9 cellular contexts compared by ENCODE assay signal in the genomic region with DNA sequence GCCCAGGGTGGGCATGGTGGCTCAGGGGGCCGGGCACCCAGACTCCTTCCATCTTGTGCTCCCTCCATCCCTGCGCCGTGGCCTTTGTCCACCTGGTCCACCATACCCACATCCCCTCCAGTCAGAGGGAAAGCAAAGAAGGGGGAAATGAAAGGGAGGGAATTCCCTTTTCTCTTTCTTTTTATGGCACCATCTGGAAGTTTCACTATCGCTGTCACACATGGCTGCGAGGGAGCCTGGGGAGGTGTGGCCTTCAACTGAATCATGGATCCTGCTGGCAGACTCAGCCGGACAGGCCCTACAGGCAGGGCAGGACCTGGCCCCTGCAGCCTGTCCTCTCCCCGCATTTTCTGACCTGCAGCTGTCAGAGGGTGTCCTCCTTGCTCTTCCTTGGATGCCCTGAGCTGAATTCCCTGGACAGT. TPM values are rescaled to one million over a fixed set of nuclear protein-coding genes. Genes with fewer than 3 reads are reported as not detected.
DNase-seq lines count a peak whose midpoint lies in the region; ATAC-seq and TF ChIP-seq lines count a peak whose summit lies in the region.
"Had no signal": no experiment of that assay in that cellular context is flagged by ENCODE, and none has a peak within 500 bp of the region (broad histone marks: within the 10 kb centered on the region; RNA-seq: fewer than 3 reads in every experiment).

No MANE protein-coding gene starts in this region.

- no peaks in the 10 kb centered on the region for H3K36me3 ChIP-seq in gastroesophageal sphincter

- H3K4me1 ChIP-seq in gastroesophageal sphincter: peaks cover 0 to 10% (median 5%) of the 10 kb centered on the region in 3 donors

- TF ChIP-seq EP300 in gastroesophageal sphincter (IDR thresholded peaks at IDR 0.05): no peak

- no peak overlapping the region for H3K4me3 ChIP-seq in GM12865 (ENCODE audit: low read depth, low read length)
- no peak overlapping the region for H3K4me3 ChIP-seq in gastroesophageal sphincter

- H3K27me3 Mint-ChIP-seq in naive B cell: no peaks in the 10 kb centered on the region
- no peaks in the 10 kb centered on the region for H3K27me3 Mint-ChIP-seq in activated T-cell treated with anti-CD3 and anti-CD28 coated beads, Interleukin-2, amount 50 U/mL, for 24 hours
- H3K27me3 Mint-ChIP-seq: naive thymus-derived CD8-positive, alpha-beta T cell had no signal

- peak; percentile 43 for ATAC-seq in HG03280 (IDR thresholded peaks at IDR 0.05; ENCODE audit: unreplicated experiment)
- ATAC-seq in naive B cell (ENCODE audit: low read depth in 2 of 2): peak; percentile 35 to 58
- ATAC-seq in gastroesophageal sphincter: no peak
- no peak for ATAC-seq in GM18520 (IDR thresholded peaks at IDR 0.05; ENCODE audit: unreplicated experiment)
- ATAC-seq: naive thymus-derived CD8-positive, alpha-beta T cell had no signal

- H3K36me3 Mint-ChIP-seq in naive B cell: no peaks in the 10 kb centered on the region
- no peaks in the 10 kb centered on the region for H3K36me3 Mint-ChIP-seq in activated T-cell treated with anti-CD3 and anti-CD28 coated beads, Interleukin-2, amount 50 U/mL, for 24 hours (ENCODE audit: low read depth)
- H3K36me3 Mint-ChIP-seq: naive thymus-derived CD8-positive, alpha-beta T cell had no signal

- TF ChIP-seq CTCF in GM12865 (IDR thresholded peaks at IDR 0.05; ENCODE audit: insufficient read depth, low read depth, low read length, missing control alignments) (no peak), gastroesophageal sphincter (IDR thresholded peaks at IDR 0.05) (no peak)

- no peak overlapping the region for H3K27ac ChIP-seq in gastroesophageal sphincter

- H3K9me3 Mint-ChIP-seq in naive B cell: no peaks in the 10 kb centered on the region
- no peaks in the 10 kb centered on the region for H3K9me3 Mint-ChIP-seq in activated T-cell treated with anti-CD3 and anti-CD28 coated beads, Interleukin-2, amount 50 U/mL, for 24 hours
- H3K9me3 Mint-ChIP-seq: naive thymus-derived CD8-positive, alpha-beta T cell had no signal

- H3K4me3 Mint-ChIP-seq in naive B cell: peak overlapping the region in 2 of 8 donors; percentile 52 to 54
- H3K4me3 Mint-ChIP-seq in activated T-cell treated with anti-CD3 and anti-CD28 coated beads, Interleukin-2, amount 50 U/mL, for 24 hours: no peak overlapping the region
- H3K4me3 Mint-ChIP-seq: naive thymus-derived CD8-positive, alpha-beta T cell had no signal

- no peaks in the 10 kb centered on the region for H3K27me3 ChIP-seq in gastroesophageal sphincter

- WGBS in gastroesophageal sphincter (ENCODE audit: low coverage in 1 of 2), 2 donors: 59 to 80% methylated on average over 1 to 5 of the region's 7 CpGs

- DNase-seq in GM12865 (ENCODE audit: low read depth) (peak; percentile 70), astrocyte of the hippocampus (ENCODE audit: low read depth, low spot score) (peak; percentile 32), naive B cell (no peak)
- no peak for DNase-seq in activated T-cell treated with anti-CD3 and anti-CD28 coated beads, Interleukin-2, amount 50 U/mL, for 24 hours
- DNase-seq: naive thymus-derived CD8-positive, alpha-beta T cell; NCI-H1417 treated with DMSO at 0.1 percent for 48 hours had no signal

- H3K9me3 ChIP-seq in gastroesophageal sphincter: no peaks in the 10 kb centered on the region

- no peak for TF ChIP-seq POLR2A in gastroesophageal sphincter (IDR thresholded peaks at IDR 0.05)

- peak overlapping the region; percentile 42 to 94 (median 71) for H3K27ac Mint-ChIP-seq in naive B cell
- H3K27ac Mint-ChIP-seq in activated T-cell treated with anti-CD3 and anti-CD28 coated beads, Interleukin-2, amount 50 U/mL, for 24 hours: no peak overlapping the region

- H3K4me1 Mint-ChIP-seq in naive B cell: peaks cover 29 to 52% (median 48%) of the 10 kb centered on the region in 3 donors
- peaks cover 4% of the 10 kb centered on the region for H3K4me1 Mint-ChIP-seq in activated T-cell treated with anti-CD3 and anti-CD28 coated beads, Interleukin-2, amount 50 U/mL, for 24 hours (ENCODE audit: low read depth)

RNA-seq across cellular contexts. Expression of a gene that starts 6.2 kb away (rescaled TPM):
- under 1 TPM in 3 of 6 donors, not detected in 3; 0.10 to 0.57 (median 0.26) TPM for polyA plus RNA-seq in naive B cell (ENCODE audit: low read depth in 6 of 6)
- not detected for total RNA-seq in gastroesophageal sphincter
- total RNA-seq: naive thymus-derived CD8-positive, alpha-beta T cell had no signal
- polyA plus RNA-seq: naive thymus-derived CD8-positive, alpha-beta T cell had no signal

Comparison
In these comparisons a context has a peak if more than half of its experiments do, and no peak if none do; other contexts are left out.
1. DNase-seq: peak in GM12865 (single experiment) and astrocyte of the hippocampus (single experiment); none in naive B cell (single experiment) and activated T-cell treated with anti-CD3 and anti-CD28 coated beads, Interleukin-2, amount 50 U/mL, for 24 hours (single experiment).
2. ATAC-seq: peak in HG03280 (single experiment) and naive B cell (2 of 2); none in gastroesophageal sphincter (single experiment) and GM18520 (single experiment).